ENCODE assay signal across 8 cellular contexts in the genomic region with DNA sequence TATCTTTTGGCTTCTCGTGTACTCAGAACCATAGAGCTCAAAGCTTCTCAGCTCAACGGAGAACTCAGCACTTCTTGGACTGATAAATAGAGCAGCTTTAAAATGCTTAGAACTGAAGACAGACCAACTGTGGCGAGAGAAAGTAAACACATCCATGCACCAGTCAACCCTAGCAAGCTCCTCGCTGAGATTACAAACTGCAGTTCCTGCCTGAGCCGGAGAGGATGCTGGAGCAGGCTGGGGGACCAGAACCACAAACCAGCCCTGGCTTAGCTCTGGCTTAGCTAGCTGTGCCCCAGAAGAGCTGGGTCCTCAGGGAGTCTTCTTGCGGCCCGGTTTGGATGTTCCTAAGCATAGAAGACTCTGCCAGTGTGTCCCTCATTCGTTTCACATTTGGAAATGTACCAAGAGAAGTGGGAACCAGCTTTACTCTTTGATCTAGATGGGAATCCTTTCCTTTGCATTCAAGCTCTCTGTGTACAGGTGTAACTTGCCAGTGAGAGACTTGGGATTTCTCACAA. TPM values are rescaled to one million over a fixed set of nuclear protein-coding genes. Genes with fewer than 3 reads are reported as not detected.
A peak's percentile ranks its signal among the peaks of the same experiment; 100 is the strongest.
DNase-seq lines count a peak whose midpoint lies in the region; ATAC-seq and TF ChIP-seq lines count a peak whose summit lies in the region.

No MANE protein-coding gene starts in this region.

- no peak overlapping the region for H3K4me3 Mint-ChIP-seq in activated naive CD8-positive, alpha-beta T cell treated with anti-CD3 and anti-CD28 coated beads for 36 hours
- no peak overlapping the region for H3K4me3 Mint-ChIP-seq in memory B cell

- TF ChIP-seq CTCF in DOHH2 (IDR thresholded peaks at IDR 0.05; ENCODE audit: low read depth, low read length, poor library complexity, severe bottlenecking) = no peak

- H3K27me3 ChIP-seq in DOHH2 (ENCODE audit: control insufficient read depth, low read length) = peaks cover 53% of the 10 kb centered on the region
- peaks cover 24% of the 10 kb centered on the region for H3K27me3 ChIP-seq in effector memory CD4-positive, alpha-beta T cell (replicated peaks; ENCODE audit: control insufficient read depth, insufficient read depth, low read length, poor library complexity, severe bottlenecking)

- H3K4me2 ChIP-seq in DOHH2 (ENCODE audit: low read length) = peak overlapping the region; percentile 33

- H3K79me2 ChIP-seq in DOHH2 (ENCODE audit: control insufficient read depth, low read length) = no peaks in the 10 kb centered on the region

- ATAC-seq in HG03354 (IDR thresholded peaks at IDR 0.05; ENCODE audit: poor library complexity, severe bottlenecking, unreplicated experiment) = peak; percentile 86
- ATAC-seq in memory B cell (ENCODE audit: low read depth) = peak; percentile 94
- ATAC-seq in GM19452 (IDR thresholded peaks at IDR 0.05; ENCODE audit: unreplicated experiment) = no peak

- H3K9me2 ChIP-seq in DOHH2 (replicated peaks; ENCODE audit: control insufficient read depth, low read length) = no peaks in the 10 kb centered on the region

- no peak overlapping the region for H3K4me3 ChIP-seq in DOHH2 (ENCODE audit: low read length)
- no peak overlapping the region for H3K4me3 ChIP-seq in effector memory CD4-positive, alpha-beta T cell (ENCODE audit: insufficient read depth, low read depth, low read length, poor library complexity, severe bottlenecking)

- no peaks in the 10 kb centered on the region for H3F3A ChIP-seq in DOHH2 (ENCODE audit: control insufficient read depth, insufficient read depth)

- no peak overlapping the region for H3K27ac Mint-ChIP-seq in activated naive CD8-positive, alpha-beta T cell treated with anti-CD3 and anti-CD28 coated beads for 36 hours
- no peak overlapping the region for H3K27ac Mint-ChIP-seq in memory B cell

- H3K4me1 Mint-ChIP-seq in activated naive CD8-positive, alpha-beta T cell treated with anti-CD3 and anti-CD28 coated beads for 36 hours = peaks cover 21% of the 10 kb centered on the region
- no peaks in the 10 kb centered on the region for H3K4me1 Mint-ChIP-seq in memory B cell

- no peaks in the 10 kb centered on the region for H3K9me3 ChIP-seq in DOHH2 (ENCODE audit: control insufficient read depth, insufficient read depth, low read length)
- no peaks in the 10 kb centered on the region for H3K9me3 ChIP-seq in effector memory CD4-positive, alpha-beta T cell (ENCODE audit: control insufficient read depth, low read length)

- H3K36me3 ChIP-seq in DOHH2 (ENCODE audit: control insufficient read depth, low read length) = no peaks in the 10 kb centered on the region
- no peaks in the 10 kb centered on the region for H3K36me3 ChIP-seq in effector memory CD4-positive, alpha-beta T cell (ENCODE audit: control insufficient read depth, insufficient read depth, low read length)

- H3K4me1 ChIP-seq in DOHH2 (ENCODE audit: control insufficient read depth, low read length) = peaks cover 8% of the 10 kb centered on the region
- H3K4me1 ChIP-seq in effector memory CD4-positive, alpha-beta T cell (ENCODE audit: control insufficient read depth, insufficient read depth, low read length, poor library complexity, severe bottlenecking) = peaks cover 20% of the 10 kb centered on the region

- peaks cover 63% of the 10 kb centered on the region for H3K27me3 Mint-ChIP-seq in activated naive CD8-positive, alpha-beta T cell treated with anti-CD3 and anti-CD28 coated beads for 36 hours
- H3K27me3 Mint-ChIP-seq in memory B cell = peaks cover 5% of the 10 kb centered on the region

- DNase-seq in activated naive CD8-positive, alpha-beta T cell treated with anti-CD3 and anti-CD28 coated beads for 36 hours = peak; percentile 22
- DNase-seq in memory B cell (ENCODE audit: low spot score in 2 of 2) (peak; percentile 23 to 31), COLO829 (ENCODE audit: low spot score) (no peak), midbrain (lab: John Stamatoyannopoulos, UW) (no peak)
- DNase-seq in effector memory CD4-positive, alpha-beta T cell = no peak

- H3K36me3 Mint-ChIP-seq in activated naive CD8-positive, alpha-beta T cell treated with anti-CD3 and anti-CD28 coated beads for 36 hours = no peaks in the 10 kb centered on the region
- H3K36me3 Mint-ChIP-seq in memory B cell = no peaks in the 10 kb centered on the region

- H3K27ac ChIP-seq in DOHH2 (ENCODE audit: low read depth, low read length) = no peak overlapping the region
- H3K27ac ChIP-seq in effector memory CD4-positive, alpha-beta T cell (ENCODE audit: insufficient read depth, low read length, poor library complexity, severe bottlenecking) = no peak overlapping the region

- H4K20me1 ChIP-seq in DOHH2 (ENCODE audit: control insufficient read depth, insufficient read depth, low read depth, low read length) = no peaks in the 10 kb centered on the region

- no peaks in the 10 kb centered on the region for H3K9me3 Mint-ChIP-seq in activated naive CD8-positive, alpha-beta T cell treated with anti-CD3 and anti-CD28 coated beads for 36 hours
- no peaks in the 10 kb centered on the region for H3K9me3 Mint-ChIP-seq in memory B cell

RNA-seq across cellular contexts. Expression of a gene that starts 5.6 kb away (rescaled TPM):
- 1 to 10 TPM; 2.0 to 2.3 TPM for total RNA-seq in activated naive CD8-positive, alpha-beta T cell treated with anti-CD3 and anti-CD28 coated beads for 36 hours

Comparison
In these comparisons a context has a peak if more than half of its experiments do, and no peak if none do; other contexts are left out.
1. DNase-seq: peak in activated naive CD8-positive, alpha-beta T cell treated with anti-CD3 and anti-CD28 coated beads for 36 hours (single experiment) and memory B cell (2 of 2); none in effector memory CD4-positive, alpha-beta T cell (0 of 3), COLO829 (single experiment) and midbrain (single experiment).